3 cellular contexts compared by ENCODE assay signal in the genomic region with DNA sequence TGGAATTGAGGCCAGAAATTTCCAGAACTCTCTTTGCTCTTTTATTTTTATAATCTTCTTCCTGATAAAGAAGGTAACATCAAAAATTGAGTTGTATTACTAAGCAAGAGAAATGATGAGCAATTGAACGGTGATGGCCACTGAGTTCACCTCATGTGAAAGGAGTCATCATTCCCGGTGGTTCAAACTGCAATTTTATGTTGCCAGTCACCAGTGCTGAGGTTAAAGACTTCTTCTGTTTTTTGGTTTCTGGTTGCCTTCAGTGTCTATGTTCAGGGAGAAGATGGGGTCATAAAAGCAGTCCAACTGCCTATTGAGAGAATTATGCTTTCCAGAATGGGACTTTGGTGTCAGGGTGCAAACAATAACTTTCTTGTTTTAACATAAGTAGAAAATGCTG. TPM values are rescaled to one million over a fixed set of nuclear protein-coding genes. Genes with fewer than 3 reads are reported as not detected.
"Had no signal": no experiment of that assay in that cellular context is flagged by ENCODE, and none has a peak within 500 bp of the region (broad histone marks: within the 10 kb centered on the region; RNA-seq: fewer than 3 reads in every experiment).

No MANE protein-coding gene starts in this region.

RNA-seq across cellular contexts. Expression of a gene that starts 19.4 kb away (rescaled TPM):
- total RNA-seq: adrenal gland, aorta, breast epithelium had no signal
- polyA plus RNA-seq: adrenal gland, aorta had no signal
